6 cellular contexts compared by ENCODE assay signal in genomic region chr11:58135171-58135570, GRCh38. TPM values are rescaled to one million over a fixed set of nuclear protein-coding genes. Genes with fewer than 3 reads are reported as not detected.
"Had no signal": no experiment of that assay in that cellular context is flagged by ENCODE, and none has a peak within 500 bp of the region (broad histone marks: within the 10 kb centered on the region; RNA-seq: fewer than 3 reads in every experiment).

No MANE protein-coding gene starts in this region.

- H3K27ac Mint-ChIP-seq: IgD-negative memory B cell had no signal

- H3K4me1 Mint-ChIP-seq: IgD-negative memory B cell had no signal

- DNase-seq: IMR-90, KBM-7, KG1 had no signal

- H3K4me3 Mint-ChIP-seq: IgD-negative memory B cell had no signal

- H3K36me3 Mint-ChIP-seq: IgD-negative memory B cell had no signal

- H3K27me3 Mint-ChIP-seq: IgD-negative memory B cell had no signal

RNA-seq across cellular contexts. Expression of gene OR9I1, which starts 9.8 kb away (rescaled TPM):
- polyA plus RNA-seq: HepG2, IgD-negative memory B cell, IMR-90, K562 had no signal

RNA-seq across cellular contexts. Expression of gene OR9Q2, which starts 53.7 kb away (rescaled TPM):
- polyA plus RNA-seq: HepG2, IgD-negative memory B cell, IMR-90, K562 had no signal
